1 cellular context compared by ENCODE assay signal in the genomic region with DNA sequence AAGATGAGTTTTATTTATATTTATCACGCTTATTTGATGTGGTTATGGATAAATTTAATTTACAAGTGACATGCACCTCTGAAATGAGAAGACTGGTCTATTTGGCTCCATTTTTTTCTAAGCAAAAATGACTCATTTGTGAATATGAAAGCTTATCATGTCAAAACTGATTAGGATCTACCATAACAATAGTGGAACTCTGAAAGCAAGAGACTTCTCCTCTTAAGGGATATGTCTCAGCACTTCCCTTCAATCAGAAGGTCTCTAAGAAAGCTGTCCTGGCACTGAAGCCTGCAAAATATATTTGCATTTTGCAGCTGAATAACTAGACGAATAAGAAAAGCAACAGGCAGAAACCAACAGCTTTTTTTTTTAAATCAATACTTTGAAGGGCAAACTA.
TF ChIP-seq lines count a peak whose summit lies in the region.

No MANE protein-coding gene starts in this region.

TF ChIP-seq in endothelial cell of umbilical vein, 7 proteins besides CTCF, POLR2A, EP300 and RAD21:
- TF ChIP-seq MYC (IDR thresholded peaks at IDR 0.05; ENCODE audit: low read depth, low read length) (no peak), POLR2AphosphoS5 (IDR thresholded peaks at IDR 0.05; ENCODE audit: insufficient read depth, low read depth, low read length) (peak; percentile 26), GATA2 (IDR thresholded peaks at IDR 0.05; ENCODE audit: insufficient read depth, insufficient read length, low read depth, low read length) (peak; percentile 97), JUN (IDR thresholded peaks at IDR 0.05; ENCODE audit: borderline replicate concordance, insufficient read depth, insufficient read length, low read depth) (peak; percentile 70), EZH2 (IDR thresholded peaks at IDR 0.05; ENCODE audit: borderline replicate concordance, low read depth, low read length, severe bottlenecking) (no peak), FOS (IDR thresholded peaks at IDR 0.05; ENCODE audit: borderline replicate concordance, insufficient read depth, low read length) (peak; percentile 85)
- TF ChIP-seq, protein P1, sequence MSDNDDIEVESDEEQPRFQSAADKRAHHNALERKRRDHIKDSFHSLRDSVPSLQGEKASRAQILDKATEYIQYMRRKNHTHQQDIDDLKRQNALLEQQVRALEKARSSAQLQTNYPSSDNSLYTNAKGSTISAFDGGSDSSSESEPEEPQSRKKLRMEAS (IDR thresholded peaks at IDR 0.05; ENCODE audit: insufficient read depth, insufficient read length), result no peak
